25 cellular contexts compared by ENCODE assay signal in the genomic region with DNA sequence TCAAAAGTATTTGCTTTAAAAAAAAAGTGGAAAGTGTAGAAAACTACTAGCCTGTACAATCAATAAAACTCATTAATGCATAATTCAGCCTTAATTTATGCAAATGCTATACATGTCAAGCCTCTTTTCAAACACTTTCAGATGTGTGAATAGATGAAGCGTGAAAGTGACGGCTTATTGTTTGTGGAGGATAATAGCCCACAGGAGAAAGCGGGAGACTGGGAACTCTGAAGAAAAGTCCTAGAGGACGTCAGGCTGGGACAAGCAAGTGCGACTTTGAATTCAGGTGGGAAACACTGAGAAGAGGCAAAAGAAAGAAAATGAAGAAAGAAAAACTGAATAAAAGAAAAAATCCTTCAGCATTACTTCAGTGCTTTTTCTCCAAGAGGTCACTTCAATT.
DNase-seq lines count a peak whose midpoint lies in the region; ATAC-seq and TF ChIP-seq lines count a peak whose summit lies in the region.
"Had no signal": no experiment of that assay in that cellular context is flagged by ENCODE, and none has a peak within 500 bp of the region (broad histone marks: within the 10 kb centered on the region; RNA-seq: fewer than 3 reads in every experiment).

No MANE protein-coding gene starts in this region.

- H3K36me3 ChIP-seq in OCI-LY1 (ENCODE audit: insufficient read depth, low read length) (peaks cover 23% of the 10 kb centered on the region; the same call in 1 of the 2 replicates), subcutaneous abdominal adipose tissue (ENCODE audit: control insufficient read depth in 5 of 5, insufficient read depth in 5 of 5, low read length in 5 of 5) (peaks cover 0 to 3% (median 0%) of the 10 kb centered on the region in 5 donors)

- intact Hi-C loops in activated naive CD4-positive, alpha-beta T cell treated with anti-CD3 and anti-CD28 coated beads for 36 hours (cut with micrococcal nuclease), result loop anchor here (5.0 to 10.0 kb wide), 2 partner anchors 563 to 616 kb away; no protein-coding TSS in a partner anchor

- H3K27me3 ChIP-seq in OCI-LY1 (ENCODE audit: insufficient read depth, low read length) (no peaks in the 10 kb centered on the region), subcutaneous abdominal adipose tissue (ENCODE audit: control insufficient read depth in 5 of 5, insufficient read depth in 4 of 5, low read length in 5 of 5) (no peaks in the 10 kb centered on the region)
- H3K27me3 ChIP-seq: esophagus squamous epithelium had no signal

- no peak overlapping the region for H2AFZ ChIP-seq in OCI-LY1 (ENCODE audit: low read length)

- peaks cover 25% of the 10 kb centered on the region for H3K4me1 ChIP-seq in OCI-LY1 (ENCODE audit: insufficient read depth, low read length, severe bottlenecking)
- peaks cover 0 to 17% (median 12%) of the 10 kb centered on the region in 5 donors for H3K4me1 ChIP-seq in subcutaneous abdominal adipose tissue (ENCODE audit: control insufficient read depth in 5 of 5, insufficient read depth in 5 of 5, low read length in 5 of 5)

- no peaks in the 10 kb centered on the region for H3K9me2 ChIP-seq in OCI-LY1 (ENCODE audit: low read depth, low read length)

- ATAC-seq in HG02571 (IDR thresholded peaks at IDR 0.05; ENCODE audit: unreplicated experiment), result no peak
- ATAC-seq: activated T-helper 17 cell treated with anti-CD3 and anti-CD28 coated beads, Interleukin-2, amount 50 U/mL, for 72 hours; stimulated activated memory B cell treated with anti-CD40 and anti-IgM and Interleukin-4, amounts not matched to agents 10 μg/mL and 1 μg/mL and 100 μg/mL, for 72 hours; T-helper 17 cell had no signal

- peaks cover 4% of the 10 kb centered on the region for H3K36me3 Mint-ChIP-seq in activated naive CD4-positive, alpha-beta T cell treated with anti-CD3 and anti-CD28 coated beads, Interleukin-2, amount 50 U/mL, for 24 hours
- peaks cover 26% of the 10 kb centered on the region for H3K36me3 Mint-ChIP-seq in activated naive CD4-positive, alpha-beta T cell treated with anti-CD3 and anti-CD28 coated beads for 36 hours (ENCODE audit: low read depth)
- H3K36me3 Mint-ChIP-seq in mesothelial cell of epicardium, result peaks cover 19% of the 10 kb centered on the region

- no peaks in the 10 kb centered on the region for H3K9me3 Mint-ChIP-seq in activated naive CD4-positive, alpha-beta T cell treated with anti-CD3 and anti-CD28 coated beads, Interleukin-2, amount 50 U/mL, for 24 hours
- H3K9me3 Mint-ChIP-seq in activated naive CD4-positive, alpha-beta T cell treated with anti-CD3 and anti-CD28 coated beads for 36 hours, result no peaks in the 10 kb centered on the region
- H3K9me3 Mint-ChIP-seq in mesothelial cell of epicardium, result no peaks in the 10 kb centered on the region
- H3K9me3 Mint-ChIP-seq: activated CD4-positive, alpha-beta memory T cell treated with anti-CD3 and anti-CD28 coated beads, Interleukin-2, amount 10 ng/mL, durations not matched to agents 7 days and 5 days; activated T-helper 17 cell treated with anti-CD3 and anti-CD28 coated beads, Interleukin-2, amount 50 U/mL, for 72 hours; nephron; stimulated activated memory B cell treated with anti-CD40 and anti-IgM and Interleukin-4, amounts not matched to agents 10 μg/mL and 1 μg/mL and 100 μg/mL, for 72 hours had no signal

- no peak overlapping the region for H3K9ac ChIP-seq in OCI-LY1 (ENCODE audit: low read length)
- peak overlapping the region in 1 of 5 donors; percentile 35 for H3K9ac ChIP-seq in subcutaneous abdominal adipose tissue (ENCODE audit: low read length in 5 of 5)

- no peaks in the 10 kb centered on the region for H4K20me1 ChIP-seq in OCI-LY1 (ENCODE audit: insufficient read depth, low read length)

- H3K4me1 Mint-ChIP-seq in activated naive CD4-positive, alpha-beta T cell treated with anti-CD3 and anti-CD28 coated beads, Interleukin-2, amount 50 U/mL, for 24 hours, result peaks cover 9% of the 10 kb centered on the region
- H3K4me1 Mint-ChIP-seq in activated naive CD4-positive, alpha-beta T cell treated with anti-CD3 and anti-CD28 coated beads for 36 hours (ENCODE audit: low read depth), result peaks cover 15% of the 10 kb centered on the region
- H3K4me1 Mint-ChIP-seq in mesothelial cell of epicardium, result peaks cover 34% of the 10 kb centered on the region

- H3K27me3 Mint-ChIP-seq in activated naive CD4-positive, alpha-beta T cell treated with anti-CD3 and anti-CD28 coated beads, Interleukin-2, amount 50 U/mL, for 24 hours, result no peaks in the 10 kb centered on the region
- no peaks in the 10 kb centered on the region for H3K27me3 Mint-ChIP-seq in activated naive CD4-positive, alpha-beta T cell treated with anti-CD3 and anti-CD28 coated beads for 36 hours (ENCODE audit: low read depth)
- H3K27me3 Mint-ChIP-seq in mesothelial cell of epicardium (ENCODE audit: low read depth), result no peaks in the 10 kb centered on the region
- H3K27me3 Mint-ChIP-seq: activated CD4-positive, alpha-beta memory T cell treated with anti-CD3 and anti-CD28 coated beads, Interleukin-2, amount 10 ng/mL, durations not matched to agents 7 days and 5 days; activated naive CD8-positive, alpha-beta T cell; activated T-helper 17 cell treated with anti-CD3 and anti-CD28 coated beads, Interleukin-2, amount 50 U/mL, for 72 hours; stimulated activated memory B cell treated with anti-CD40 and anti-IgM and Interleukin-4, amounts not matched to agents 10 μg/mL and 1 μg/mL and 100 μg/mL, for 72 hours; T-helper 17 cell had no signal

- H3K9me3 ChIP-seq in OCI-LY1 (ENCODE audit: low read length), result no peaks in the 10 kb centered on the region
- no peaks in the 10 kb centered on the region for H3K9me3 ChIP-seq in subcutaneous abdominal adipose tissue (ENCODE audit: control insufficient read depth in 5 of 5, low read length in 5 of 5)
- H3K9me3 ChIP-seq: esophagus squamous epithelium had no signal

- no peaks in the 10 kb centered on the region for H3F3A ChIP-seq in OCI-LY1 (ENCODE audit: insufficient read depth, low read length)

- no peak for DNase-seq in activated naive CD4-positive, alpha-beta T cell treated with anti-CD3 and anti-CD28 coated beads for 36 hours
- DNase-seq in mesothelial cell of epicardium (ENCODE audit: low spot score in 2 of 2, unreplicated experiment in 2 of 2) (no peak), GOT3 (lab: John Stamatoyannopoulos, UW) (no peak), superior temporal gyrus (ENCODE audit: extremely low spot score) (no peak)
- DNase-seq: activated CD4-positive, alpha-beta memory T cell treated with anti-CD3 and anti-CD28 coated beads, Interleukin-2, amount 10 ng/mL, durations not matched to agents 7 days and 5 days; activated CD4-positive, alpha-beta T cell treated with anti-CD3 and anti-CD28 coated beads for 1 hour; activated CD8-positive, alpha-beta memory T cell treated with anti-CD3 and anti-CD28 coated beads, Interleukin-2, amount 50 U/mL, for 48 hours; AML-193; aorta; esophagus squamous epithelium; foreskin melanocyte; NCI-H1092 treated with DMSO at 0.1 percent for 48 hours; NCI-H187 treated with DMSO at 0.1 percent for 48 hours; NCI-H82; RPMI8226; stimulated activated CD4-positive, alpha-beta T cell treated with anti-CD3 and anti-CD28 coated beads, Interleukin-4, amount 100 ng/mL, for 4 hours; T-helper 17 cell had no signal

- no peak overlapping the region for H3K4me2 ChIP-seq in OCI-LY1 (ENCODE audit: low read length)

- H3K79me2 ChIP-seq in OCI-LY1 (ENCODE audit: insufficient read depth, low read length), result no peaks in the 10 kb centered on the region

- TF ChIP-seq CTCF in OCI-LY1 (IDR thresholded peaks at IDR 0.05; ENCODE audit: low read length) (no peak), mesothelial cell of epicardium (IDR thresholded peaks at IDR 0.05; ENCODE audit: unreplicated experiment) (no peak)

- peak overlapping the region; percentile 66 for H3K27ac Mint-ChIP-seq in activated naive CD4-positive, alpha-beta T cell treated with anti-CD3 and anti-CD28 coated beads, Interleukin-2, amount 50 U/mL, for 24 hours
- H3K27ac Mint-ChIP-seq in activated naive CD4-positive, alpha-beta T cell treated with anti-CD3 and anti-CD28 coated beads for 36 hours, result no peak overlapping the region
- peak overlapping the region; percentile 38 for H3K27ac Mint-ChIP-seq in mesothelial cell of epicardium
- H3K27ac Mint-ChIP-seq: activated CD4-positive, alpha-beta memory T cell treated with anti-CD3 and anti-CD28 coated beads, Interleukin-2, amount 10 ng/mL, durations not matched to agents 7 days and 5 days; activated naive CD8-positive, alpha-beta T cell; stimulated activated memory B cell treated with anti-CD40 and anti-IgM and Interleukin-4, amounts not matched to agents 10 μg/mL and 1 μg/mL and 100 μg/mL, for 72 hours had no signal

- H3K4me3 ChIP-seq in OCI-LY1 (ENCODE audit: low read depth, low read length, poor library complexity, severe bottlenecking), result no peak overlapping the region
- H3K4me3 ChIP-seq in subcutaneous abdominal adipose tissue (ENCODE audit: low read depth in 1 of 5, low read length in 5 of 5), result no peak overlapping the region
- H3K4me3 ChIP-seq: esophagus squamous epithelium had no signal

- H3K4me3 Mint-ChIP-seq in activated naive CD4-positive, alpha-beta T cell treated with anti-CD3 and anti-CD28 coated beads, Interleukin-2, amount 50 U/mL, for 24 hours, result no peak overlapping the region
- H3K4me3 Mint-ChIP-seq in activated naive CD4-positive, alpha-beta T cell treated with anti-CD3 and anti-CD28 coated beads for 36 hours, result no peak overlapping the region
- no peak overlapping the region for H3K4me3 Mint-ChIP-seq in mesothelial cell of epicardium
- H3K4me3 Mint-ChIP-seq: activated CD4-positive, alpha-beta memory T cell treated with anti-CD3 and anti-CD28 coated beads, Interleukin-2, amount 10 ng/mL, durations not matched to agents 7 days and 5 days; activated naive CD8-positive, alpha-beta T cell; activated T-helper 17 cell treated with anti-CD3 and anti-CD28 coated beads, Interleukin-2, amount 50 U/mL, for 72 hours; nephron; stimulated activated memory B cell treated with anti-CD40 and anti-IgM and Interleukin-4, amounts not matched to agents 10 μg/mL and 1 μg/mL and 100 μg/mL, for 72 hours; T-helper 17 cell had no signal

- CTCF ChIA-PET in activated naive CD4-positive, alpha-beta T cell treated with anti-CD3 and anti-CD28 coated beads for 36 hours (lab: Charles Lee), result interaction anchor here (1.4 to 1.7 kb wide), 3 partner anchors 9 to 198 kb away, joined by 4 to 8 read pairs (median 4); no protein-coding TSS in a partner anchor

- H3K27ac ChIP-seq in OCI-LY1 (ENCODE audit: low read depth, low read length, poor library complexity, severe bottlenecking) (peak overlapping the region; percentile 77), subcutaneous abdominal adipose tissue (ENCODE audit: low read depth, low read length) (peak overlapping the region; percentile 67)
